ENCODE assay signal across 29 cellular contexts in genomic region chr2:217621391-217621801, GRCh38.
DNase-seq lines count a peak whose midpoint lies in the region; ATAC-seq and TF ChIP-seq lines count a peak whose summit lies in the region.
"Had no signal": no experiment of that assay in that cellular context is flagged by ENCODE, and none has a peak within 500 bp of the region (broad histone marks: within the 10 kb centered on the region; RNA-seq: fewer than 3 reads in every experiment).

No MANE protein-coding gene starts in this region.

- no peak overlapping the region for H3K4me3 Mint-ChIP-seq in osteocyte (ENCODE audit: unreplicated experiment)
- H3K4me3 Mint-ChIP-seq: activated CD8-positive, alpha-beta memory T cell treated with anti-CD3 and anti-CD28 coated beads, Interleukin-2, amount 10 ng/mL, durations not matched to agents 7 days and 5 days; activated naive CD4-positive, alpha-beta T cell treated with anti-CD3 and anti-CD28 coated beads, Interleukin-2, amount 50 U/mL, for 24 hours; activated T-helper 17 cell treated with anti-CD3 and anti-CD28 coated beads, Interleukin-2, amount 50 U/mL, for 72 hours; CD4-positive, alpha-beta T cell; immature natural killer cell; stimulated activated naive B cell treated with anti-CD40 and anti-IgM and Interleukin-4, amounts not matched to agents 10 μg/mL and 1 μg/mL and 100 μg/mL, for 72 hours had no signal

- DNase-seq in heart left ventricle (peak in 2 of 5 donors; percentile 33 to 54), right atrium auricular region (ENCODE audit: low spot score) (no peak), fibroblast of lung (ENCODE audit: low read depth in 2 of 2) (peak; percentile 18 to 52), osteocyte (ENCODE audit: extremely low spot score, unreplicated experiment) (no peak), uterus (peak; percentile 67 to 74), GF-D8 (lab: John Stamatoyannopoulos, UW) (no peak), DMS79 treated with DMSO at 0.1 percent for 48 hours (lab: John Stamatoyannopoulos, UW) (no peak), cortex of kidney (lab: John Stamatoyannopoulos, UW) (no peak)
- DNase-seq: activated CD4-positive, alpha-beta T cell treated with anti-CD3 and anti-CD28 coated beads, Interleukin-2, amount 50 U/mL, for 1 hour; activated CD8-positive, alpha-beta memory T cell treated with anti-CD3 and anti-CD28 coated beads, Interleukin-2, amount 10 ng/mL, durations not matched to agents 7 days and 5 days; CD4-positive, alpha-beta T cell; DMS53; foreskin fibroblast; GOT3; immature natural killer cell; KBM-7; left lung; MM.1S; mucosa of descending colon; NCI-H1417 treated with DMSO at 0.1 percent for 48 hours; NCI-H2081 treated with DMSO at 0.1 percent for 48 hours; NCI-H446; stimulated activated CD4-positive, alpha-beta T cell treated with anti-CD3 and anti-CD28 coated beads, Interleukin-12 subunit alpha, Interleukin-12 subunit beta, amount 100 ng/mL, for 4 hours; stimulated activated CD4-positive, alpha-beta T cell treated with anti-CD3 and anti-CD28 coated beads, Interleukin-4, amount 100 ng/mL, for 24 hours; stimulated activated naive B cell treated with anti-CD40 and anti-IgM and Interleukin-4, amounts not matched to agents 10 μg/mL and 1 μg/mL and 100 μg/mL, for 72 hours had no signal

- H3K27me3 ChIP-seq in heart left ventricle = no peaks in the 10 kb centered on the region
- no peaks in the 10 kb centered on the region for H3K27me3 ChIP-seq in right atrium auricular region
- peaks cover 2% of the 10 kb centered on the region for H3K27me3 ChIP-seq in fibroblast of lung (ENCODE audit: control insufficient read depth, insufficient read depth, low read length)
- no peaks in the 10 kb centered on the region for H3K27me3 ChIP-seq in uterus
- H3K27me3 ChIP-seq: left lung had no signal

- H3K27ac Mint-ChIP-seq in osteocyte (ENCODE audit: unreplicated experiment) = peak overlapping the region; percentile 72
- H3K27ac Mint-ChIP-seq: activated CD8-positive, alpha-beta memory T cell treated with anti-CD3 and anti-CD28 coated beads, Interleukin-2, amount 10 ng/mL, durations not matched to agents 7 days and 5 days; activated naive CD4-positive, alpha-beta T cell treated with anti-CD3 and anti-CD28 coated beads, Interleukin-2, amount 50 U/mL, for 24 hours; activated T-helper 17 cell treated with anti-CD3 and anti-CD28 coated beads, Interleukin-2, amount 50 U/mL, for 72 hours; CD4-positive, alpha-beta T cell; immature natural killer cell; stimulated activated naive B cell treated with anti-CD40 and anti-IgM and Interleukin-4, amounts not matched to agents 10 μg/mL and 1 μg/mL and 100 μg/mL, for 72 hours had no signal

- no peak for TF ChIP-seq CTCF in heart left ventricle (IDR thresholded peaks at IDR 0.05)
- TF ChIP-seq CTCF in right atrium auricular region (IDR thresholded peaks at IDR 0.05) = no peak
- TF ChIP-seq CTCF in fibroblast of lung (conservative IDR thresholded peaks at IDR 0.05 in 1 of 2, IDR thresholded peaks at IDR 0.05 in 1 of 2; ENCODE audit: low read depth in 1 of 2, low read length in 2 of 2) = no peak
- TF ChIP-seq CTCF in osteocyte (IDR thresholded peaks at IDR 0.05) = no peak
- TF ChIP-seq CTCF in uterus (IDR thresholded peaks at IDR 0.05) = no peak

- no peak overlapping the region for H2AFZ ChIP-seq in fibroblast of lung (ENCODE audit: low read length)

- intact Hi-C loops in heart left ventricle (cut with DNase I) = no loop called here
- intact Hi-C loops in uterus (cut with DNase I; ENCODE audit: low total_unique reads) = no loop called here

- peak in 2 of 4 donors; percentile 26 to 28 for ATAC-seq in heart left ventricle
- ATAC-seq: activated CD8-positive, alpha-beta memory T cell treated with anti-CD3 and anti-CD28 coated beads, Interleukin-2, amount 10 ng/mL, durations not matched to agents 7 days and 5 days; activated T-helper 17 cell treated with anti-CD3 and anti-CD28 coated beads, Interleukin-2, amount 50 U/mL, for 72 hours; stimulated activated naive B cell treated with anti-CD40 and anti-IgM and Interleukin-4, amounts not matched to agents 10 μg/mL and 1 μg/mL and 100 μg/mL, for 72 hours had no signal

- H4K20me1 ChIP-seq in fibroblast of lung (ENCODE audit: control insufficient read depth, extremely low read depth, insufficient read depth, low read length) = no peaks in the 10 kb centered on the region

- H3K79me2 ChIP-seq in fibroblast of lung (ENCODE audit: control insufficient read depth, insufficient read depth, low read length) = no peaks in the 10 kb centered on the region

- H3K9ac ChIP-seq in fibroblast of lung (ENCODE audit: insufficient read depth, low read length) = no peak overlapping the region

- H3K27ac ChIP-seq in heart left ventricle = peak overlapping the region in 7 of 12 donors; percentile 2 to 77 (median 71)
- no peak overlapping the region for H3K27ac ChIP-seq in right atrium auricular region
- H3K27ac ChIP-seq in fibroblast of lung (ENCODE audit: insufficient read depth, low read length) = no peak overlapping the region
- H3K27ac ChIP-seq in uterus = peak overlapping the region in 1 of 2 donors; percentile 61
- H3K27ac ChIP-seq: 22Rv1, left lung, thoracic aorta had no signal

- H3K4me1 ChIP-seq in heart left ventricle (peaks cover 0 to 43% (median 16%) of the 10 kb centered on the region in 12 donors), right atrium auricular region (peaks cover 0 to 25% of the 10 kb centered on the region in 2 donors), fibroblast of lung (ENCODE audit: control insufficient read depth, extremely low read depth, insufficient read depth, low read length) (peaks cover 9% of the 10 kb centered on the region), uterus (peaks cover 0 to 6% of the 10 kb centered on the region in 2 donors)

- no peaks in the 10 kb centered on the region for H3K36me3 ChIP-seq in heart left ventricle
- H3K36me3 ChIP-seq in right atrium auricular region = no peaks in the 10 kb centered on the region
- no peaks in the 10 kb centered on the region for H3K36me3 ChIP-seq in fibroblast of lung (ENCODE audit: control insufficient read depth, insufficient read depth, low read length)
- H3K36me3 ChIP-seq in uterus = no peaks in the 10 kb centered on the region
- H3K36me3 ChIP-seq: left lung, thoracic aorta had no signal

- H3K27me3 Mint-ChIP-seq in osteocyte (ENCODE audit: unreplicated experiment) = no peaks in the 10 kb centered on the region
- H3K27me3 Mint-ChIP-seq: activated naive CD4-positive, alpha-beta T cell treated with anti-CD3 and anti-CD28 coated beads, Interleukin-2, amount 50 U/mL, for 24 hours; activated T-helper 17 cell treated with anti-CD3 and anti-CD28 coated beads, Interleukin-2, amount 50 U/mL, for 72 hours; CD4-positive, alpha-beta T cell had no signal

- H3K4me3 ChIP-seq in heart left ventricle (no peak overlapping the region), right atrium auricular region (no peak overlapping the region), fibroblast of lung (replicated peaks in 1 of 4; ENCODE audit: control extremely low read depth in 1 of 4, insufficient read depth in 1 of 4, low read depth in 3 of 4, low read length in 4 of 4) (no peak overlapping the region), uterus (no peak overlapping the region)
- H3K4me3 ChIP-seq: left lung, mucosa of descending colon, thoracic aorta had no signal

- H3K4me1 Mint-ChIP-seq in osteocyte (ENCODE audit: unreplicated experiment) = peaks cover 80% of the 10 kb centered on the region
- H3K4me1 Mint-ChIP-seq: activated CD8-positive, alpha-beta memory T cell treated with anti-CD3 and anti-CD28 coated beads, Interleukin-2, amount 10 ng/mL, durations not matched to agents 7 days and 5 days; activated naive CD4-positive, alpha-beta T cell treated with anti-CD3 and anti-CD28 coated beads, Interleukin-2, amount 50 U/mL, for 24 hours; activated T-helper 17 cell treated with anti-CD3 and anti-CD28 coated beads, Interleukin-2, amount 50 U/mL, for 72 hours; immature natural killer cell; stimulated activated naive B cell treated with anti-CD40 and anti-IgM and Interleukin-4, amounts not matched to agents 10 μg/mL and 1 μg/mL and 100 μg/mL, for 72 hours had no signal

- 65 to 81% (median 75%) methylated on average over 2 of the region's 2 CpGs for WGBS in heart left ventricle, 4 donors

- TF ChIP-seq POLR2A in heart left ventricle (IDR thresholded peaks at IDR 0.05) (no peak), uterus (IDR thresholded peaks at IDR 0.05) (no peak)

- H3K4me2 ChIP-seq in fibroblast of lung (ENCODE audit: extremely low read depth, insufficient read depth, low read length) = no peak overlapping the region

- no peaks in the 10 kb centered on the region for H3K36me3 Mint-ChIP-seq in osteocyte (ENCODE audit: unreplicated experiment)
- H3K36me3 Mint-ChIP-seq: activated CD8-positive, alpha-beta memory T cell treated with anti-CD3 and anti-CD28 coated beads, Interleukin-2, amount 10 ng/mL, durations not matched to agents 7 days and 5 days; activated naive CD4-positive, alpha-beta T cell treated with anti-CD3 and anti-CD28 coated beads, Interleukin-2, amount 50 U/mL, for 24 hours; immature natural killer cell; stimulated activated naive B cell treated with anti-CD40 and anti-IgM and Interleukin-4, amounts not matched to agents 10 μg/mL and 1 μg/mL and 100 μg/mL, for 72 hours had no signal

- H3K9me3 ChIP-seq in heart left ventricle (no peaks in the 10 kb centered on the region), right atrium auricular region (no peaks in the 10 kb centered on the region), fibroblast of lung (ENCODE audit: control insufficient read depth, insufficient read depth, low read depth, low read length) (no peaks in the 10 kb centered on the region), uterus (no peaks in the 10 kb centered on the region)
- H3K9me3 ChIP-seq: left lung, mucosa of descending colon, thoracic aorta had no signal

- H3K9me3 Mint-ChIP-seq in osteocyte (ENCODE audit: unreplicated experiment) = no peaks in the 10 kb centered on the region
- H3K9me3 Mint-ChIP-seq: activated naive CD4-positive, alpha-beta T cell treated with anti-CD3 and anti-CD28 coated beads, Interleukin-2, amount 50 U/mL, for 24 hours; activated T-helper 17 cell treated with anti-CD3 and anti-CD28 coated beads, Interleukin-2, amount 50 U/mL, for 72 hours; CD4-positive, alpha-beta T cell; immature natural killer cell; stimulated activated naive B cell treated with anti-CD40 and anti-IgM and Interleukin-4, amounts not matched to agents 10 μg/mL and 1 μg/mL and 100 μg/mL, for 72 hours had no signal

Comparison
In these comparisons a context has a peak if more than half of its experiments do, and no peak if none do; other contexts are left out.
1. H3K27ac ChIP-seq: peak in heart left ventricle (7 of 12); none in right atrium auricular region (0 of 2) and fibroblast of lung (single experiment).
2. DNase-seq: peak in fibroblast of lung (2 of 2) and uterus (2 of 2); none in right atrium auricular region (single experiment), osteocyte (single experiment), GF-D8 (single experiment), DMS79 treated with DMSO at 0.1 percent for 48 hours (single experiment) and cortex of kidney (single experiment).